In the genomic region with DNA sequence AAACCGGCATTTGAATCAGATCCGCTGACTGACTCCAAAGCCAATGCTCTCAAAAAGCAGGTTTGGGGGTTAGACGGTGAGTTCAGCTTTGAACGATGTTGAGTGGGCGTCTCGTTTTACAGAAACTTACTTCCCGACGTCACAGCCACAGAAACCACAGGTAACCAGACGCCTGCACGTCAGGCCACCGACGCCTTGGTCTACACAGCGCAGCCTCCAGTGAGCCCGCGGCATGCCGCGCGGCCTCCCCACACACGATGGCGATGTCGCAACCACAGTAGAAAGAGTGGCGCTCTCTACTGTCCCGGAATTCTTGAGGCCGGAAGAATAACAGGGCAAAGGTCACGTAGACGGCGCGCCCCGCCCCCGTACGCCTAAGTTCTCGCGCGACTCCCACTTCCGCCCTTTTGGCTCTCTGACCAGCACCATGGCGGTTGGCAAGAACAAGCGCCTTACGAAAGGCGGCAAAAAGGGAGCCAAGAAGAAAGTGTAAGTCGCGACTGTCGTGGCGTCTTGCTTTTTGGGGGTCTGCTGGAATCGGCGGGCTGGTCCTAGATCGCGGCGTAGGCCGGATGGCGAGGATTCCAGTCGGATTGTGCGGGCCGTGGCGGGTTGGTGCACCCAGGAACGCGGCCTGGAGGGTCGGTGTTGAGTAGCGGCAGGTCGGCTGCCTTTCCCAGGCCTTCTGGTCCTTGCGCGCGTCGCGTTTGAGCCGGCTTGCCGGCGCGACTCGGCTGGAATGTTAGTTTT, we compare ENCODE assay signal across 8 cellular contexts. TPM values are rescaled to one million over a fixed set of nuclear protein-coding genes. Genes with fewer than 3 reads are reported as not detected.
DNase-seq lines count a peak whose midpoint lies in the region; ATAC-seq lines count a peak whose summit lies in the region.

A gene (plus strand): TSS at position 403 of the 750 bp plus-strand sequence. CDS start 25 bp downstream, at position 428.

- POLR2A ChIA-PET in activated CD8-positive, alpha-beta memory T cell treated with anti-CD3 and anti-CD28 coated beads for 36 hours (lab: Charles Lee): interaction anchor here (0.6 to 3.3 kb wide), 6 partner anchors 10 to 1359 kb away, joined by 3 to 16 read pairs (median 3); a partner anchor contains a TSS

- peak within 1 kb of the TSS; percentile 48 for H4K91ac ChIP-seq in mesenchymal stem cell (ENCODE audit: low read length)

- H3K36me3 ChIP-seq in mesenchymal stem cell (ENCODE audit: control insufficient read depth in 1 of 2, insufficient read depth in 2 of 2, low read depth in 1 of 2, low read length in 2 of 2): peaks cover 5 to 40% of the 10 kb centered on the region in 2 experiments

- peak within 1 kb of the TSS; percentile 50 to 78 for H3K4ac ChIP-seq in mesenchymal stem cell (ENCODE audit: low read depth in 1 of 2, low read length in 2 of 2)

- no peaks in the 10 kb centered on the region for H3K9me3 Mint-ChIP-seq in effector memory CD8-positive, alpha-beta T cell

- ATAC-seq in GM19467 (IDR thresholded peaks at IDR 0.05; ENCODE audit: unreplicated experiment): peak; percentile 94
- peak; percentile 90 for ATAC-seq in effector memory CD8-positive, alpha-beta T cell (replicated peaks)

- DNase-seq in COLO668 (lab: John Stamatoyannopoulos, UW; ENCODE audit: unreplicated experiment) (peak; percentile 96), HS-5 (ENCODE audit: low read depth) (peak; percentile 84), mesenchymal stem cell (peak; percentile 97)
- peak; percentile 89 for DNase-seq in NK-92 treated with Interleukin-12 subunit alpha and Interleukin-12 subunit beta, amount 100 ng/mL, for 24 hours (lab: John Stamatoyannopoulos, UW)
- peak; percentile 97 to 100 (median 99) for DNase-seq in effector memory CD8-positive, alpha-beta T cell
- peak; percentile 96 for DNase-seq in stimulated activated CD8-positive, alpha-beta memory T cell treated with anti-CD3 and anti-CD28 coated beads, Interleukin-15, amount 100 ng/mL, for 1 hour (ENCODE audit: low read depth)

- peaks cover 0 to 16% of the 10 kb centered on the region in 2 donors for H3K27me3 Mint-ChIP-seq in effector memory CD8-positive, alpha-beta T cell

- H2BK15ac ChIP-seq in mesenchymal stem cell (ENCODE audit: low read depth, poor library complexity, severe bottlenecking): peak within 1 kb of the TSS; percentile 15

- no peaks in the 10 kb centered on the region for H3K79me1 ChIP-seq in mesenchymal stem cell (replicated peaks; ENCODE audit: low read length, poor library complexity, severe bottlenecking)

- CTCF ChIA-PET in activated CD8-positive, alpha-beta memory T cell treated with anti-CD3 and anti-CD28 coated beads for 36 hours (lab: Charles Lee): interaction anchor here (0.7 to 1.4 kb wide), 4 partner anchors 11 to 81 kb away, joined by 3 to 4 read pairs (median 3); no protein-coding TSS in a partner anchor

- peak within 1 kb of the TSS; percentile 91 for H2BK5ac ChIP-seq in mesenchymal stem cell (ENCODE audit: low read depth, low read length, poor library complexity, severe bottlenecking)

- H3K36me3 Mint-ChIP-seq in effector memory CD8-positive, alpha-beta T cell (ENCODE audit: insufficient read depth): peaks cover 57% of the 10 kb centered on the region

- peak within 1 kb of the TSS; percentile 76 for H3K4me2 ChIP-seq in mesenchymal stem cell (ENCODE audit: low read length, poor library complexity, severe bottlenecking)

- peak within 1 kb of the TSS; percentile 82 to 99 for H3K4me3 ChIP-seq in mesenchymal stem cell (ENCODE audit: insufficient read depth in 1 of 2, low read depth in 1 of 2, low read length in 2 of 2)

- peaks cover 21 to 22% of the 10 kb centered on the region in 2 donors for H3K4me1 Mint-ChIP-seq in effector memory CD8-positive, alpha-beta T cell (ENCODE audit: low read depth in 2 of 2)

- H2BK12ac ChIP-seq in mesenchymal stem cell (ENCODE audit: low read length in 2 of 2): peak within 1 kb of the TSS in 1 of 2 experiments; percentile 73

- peak within 1 kb of the TSS; percentile 90 for H4K8ac ChIP-seq in mesenchymal stem cell (ENCODE audit: low read length)

- H2AFZ ChIP-seq in mesenchymal stem cell (ENCODE audit: low read depth, low read length): peak within 1 kb of the TSS; percentile 86

- peak within 1 kb of the TSS; percentile 98 for H3K9ac ChIP-seq in mesenchymal stem cell (ENCODE audit: low read length)

- peak within 1 kb of the TSS; percentile 2 for H2AK5ac ChIP-seq in mesenchymal stem cell (ENCODE audit: low read length, severe bottlenecking)

- peak within 1 kb of the TSS in 1 of 2 experiments; percentile 88 for H3K14ac ChIP-seq in mesenchymal stem cell (ENCODE audit: low read length in 2 of 2)

- no peak within 1 kb of the TSS for H2BK120ac ChIP-seq in mesenchymal stem cell (ENCODE audit: low read depth, low read length)

- peak within 1 kb of the TSS in 1 of 2 experiments; percentile 73 for H3K23ac ChIP-seq in mesenchymal stem cell (ENCODE audit: low read length in 2 of 2)

- no peaks in the 10 kb centered on the region for H3K27me3 ChIP-seq in mesenchymal stem cell (ENCODE audit: control insufficient read depth in 1 of 2, insufficient read depth in 1 of 2, low read length in 2 of 2)

- peak within 1 kb of the TSS; percentile 78 for H3K27ac ChIP-seq in mesenchymal stem cell (ENCODE audit: low read length, poor library complexity, severe bottlenecking)

- WGBS in mesenchymal stem cell: 2% methylated on average over 69 of the region's 69 CpGs

- H3K27ac Mint-ChIP-seq in effector memory CD8-positive, alpha-beta T cell: peak within 1 kb of the TSS; percentile 96 to 98

- peak within 1 kb of the TSS; percentile 94 to 96 for H3K4me3 Mint-ChIP-seq in effector memory CD8-positive, alpha-beta T cell

- peak within 1 kb of the TSS; percentile 90 to 94 for H3K18ac ChIP-seq in mesenchymal stem cell (ENCODE audit: low read depth in 1 of 2, low read length in 2 of 2)

- peaks cover 1% of the 10 kb centered on the region for H3K4me1 ChIP-seq in mesenchymal stem cell (ENCODE audit: control insufficient read depth, insufficient read depth, low read depth, low read length)

- no peaks in the 10 kb centered on the region for H3K9me3 ChIP-seq in mesenchymal stem cell (ENCODE audit: control insufficient read depth, low read length)

RNA-seq across cellular contexts. Expression of the gene that starts here (rescaled TPM):
- total RNA-seq in activated CD8-positive, alpha-beta memory T cell treated with anti-CD3 and anti-CD28 coated beads for 36 hours: 1,000 to 10,000 TPM; 2,617 to 2,664 TPM
- polyA plus RNA-seq in mesenchymal stem cell (2013, experiment 1 of 2): 3,246 TPM
- 3,402 TPM for polyA plus RNA-seq in mesenchymal stem cell (2013, experiment 2 of 2)

Comparison
In these comparisons a context has a peak if more than half of its experiments do, and no peak if none do; other contexts are left out.
1. Peak in every context shown above with its lines: DNase-seq, ATAC-seq, H3K4me3 ChIP-seq and H3K27ac ChIP-seq.